ENCODE assay signal across 22 cellular contexts in genomic region chr1:2224621-2225020, GRCh38.
"Had no signal": no experiment of that assay in that cellular context is flagged by ENCODE, and none has a peak within 500 bp of the region (broad histone marks: within the 10 kb centered on the region; RNA-seq: fewer than 3 reads in every experiment).

No MANE protein-coding gene starts in this region.

- ATAC-seq: activated CD4-positive, alpha-beta T cell treated with anti-CD3 and anti-CD28 coated beads for 36 hours; activated CD8-positive, alpha-beta memory T cell treated with anti-CD3 and anti-CD28 coated beads, Interleukin-2, amount 10 ng/mL, durations not matched to agents 7 days and 5 days; activated CD8-positive, alpha-beta T cell treated with anti-CD3 and anti-CD28 coated beads for 36 hours; heart right ventricle; T-helper 17 cell had no signal

- H3K4me3 ChIP-seq: heart right ventricle, neural progenitor cell, testis had no signal

- H3K4me1 Mint-ChIP-seq: activated CD4-positive, alpha-beta T cell treated with anti-CD3 and anti-CD28 coated beads for 36 hours had no signal

- H3K27ac ChIP-seq: heart right ventricle, neural progenitor cell, testis had no signal

- DNase-seq: activated B cell treated with CpG ODN at 0.5 μM for 24 hours; activated CD4-positive, alpha-beta T cell treated with anti-CD3 and anti-CD28 coated beads for 36 hours; activated CD8-positive, alpha-beta memory T cell treated with anti-CD3 and anti-CD28 coated beads, Interleukin-2, amount 10 ng/mL, durations not matched to agents 7 days and 5 days; activated CD8-positive, alpha-beta T cell treated with anti-CD3 and anti-CD28 coated beads for 36 hours; activated effector memory CD4-positive, alpha-beta T cell treated with anti-CD3 and anti-CD28 coated beads, Interleukin-2, amount 50 U/mL, for 16 hours; activated naive CD4-positive, alpha-beta T cell treated with anti-CD3 and anti-CD28 coated beads, Interleukin-2, amount 10 ng/mL, durations not matched to agents 7 days and 5 days; activated T-cell treated with anti-CD3 and anti-CD28 coated beads for 4 hours; amygdala; effector CD4-positive, alpha-beta T cell; islet precursor cell; midbrain; retina; stimulated activated CD4-positive, alpha-beta T cell treated with anti-CD3 and anti-CD28 coated beads, Interleukin-4, amount 100 ng/mL, for 1 hour; stimulated activated naive CD4-positive, alpha-beta T cell; SW 1271; T-helper 17 cell; testis; trophoblast cell had no signal

- H3K36me3 ChIP-seq: heart right ventricle, neural progenitor cell had no signal

- H3K27ac Mint-ChIP-seq: activated B cell treated with CpG ODN at 0.5 μM for 24 hours; activated CD4-positive, alpha-beta T cell treated with anti-CD3 and anti-CD28 coated beads for 36 hours; activated CD8-positive, alpha-beta memory T cell treated with anti-CD3 and anti-CD28 coated beads, Interleukin-2, amount 10 ng/mL, durations not matched to agents 7 days and 5 days; activated CD8-positive, alpha-beta T cell treated with anti-CD3 and anti-CD28 coated beads for 36 hours; neural progenitor cell; progenitor cell of endocrine pancreas; T-helper 17 cell had no signal

- H3K4me3 Mint-ChIP-seq: activated B cell treated with CpG ODN at 0.5 μM for 24 hours; activated CD4-positive, alpha-beta T cell treated with anti-CD3 and anti-CD28 coated beads for 36 hours; activated CD8-positive, alpha-beta memory T cell treated with anti-CD3 and anti-CD28 coated beads, Interleukin-2, amount 10 ng/mL, durations not matched to agents 7 days and 5 days; activated CD8-positive, alpha-beta T cell treated with anti-CD3 and anti-CD28 coated beads for 36 hours; activated naive CD4-positive, alpha-beta T cell treated with anti-CD3 and anti-CD28 coated beads, Interleukin-2, amount 10 ng/mL, durations not matched to agents 7 days and 5 days; neural progenitor cell; T-helper 17 cell had no signal

- H3K27me3 Mint-ChIP-seq: activated B cell treated with CpG ODN at 0.5 μM for 24 hours; activated CD4-positive, alpha-beta T cell treated with anti-CD3 and anti-CD28 coated beads for 36 hours; progenitor cell of endocrine pancreas; T-helper 17 cell had no signal

- H3K9me3 Mint-ChIP-seq: activated B cell treated with CpG ODN at 0.5 μM for 24 hours; activated CD8-positive, alpha-beta T cell treated with anti-CD3 and anti-CD28 coated beads for 36 hours; activated naive CD4-positive, alpha-beta T cell treated with anti-CD3 and anti-CD28 coated beads, Interleukin-2, amount 10 ng/mL, durations not matched to agents 7 days and 5 days had no signal

- FAIRE-seq: endometrium had no signal

- H3K9me3 ChIP-seq: heart right ventricle, testis had no signal
